24 cellular contexts compared by ENCODE assay signal in the genomic region with DNA sequence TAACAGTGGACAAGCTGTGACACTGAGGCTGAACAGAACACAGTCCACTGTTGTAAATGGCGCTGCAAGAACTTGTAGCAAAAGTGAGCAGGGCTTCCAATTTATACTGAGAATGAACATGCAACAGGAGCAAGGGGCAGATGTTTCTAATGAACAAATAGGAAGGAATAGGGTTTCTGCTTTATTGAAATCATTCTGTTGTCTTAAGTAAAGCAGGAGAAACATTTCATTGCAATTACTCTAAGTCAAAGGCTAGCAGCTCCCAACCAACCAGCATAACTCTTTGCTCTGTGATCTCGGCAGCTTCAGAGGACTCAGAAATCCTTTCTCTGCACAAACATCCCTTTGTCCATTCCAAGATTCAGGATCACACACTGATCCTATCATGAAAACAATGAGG.
"Had no signal": no experiment of that assay in that cellular context is flagged by ENCODE, and none has a peak within 500 bp of the region (broad histone marks: within the 10 kb centered on the region; RNA-seq: fewer than 3 reads in every experiment).

No MANE protein-coding gene starts in this region.

- H3K9me3 ChIP-seq: left lung, lower lobe of right lung, pancreas, prostate gland, tibial nerve, upper lobe of left lung, vagina had no signal

- H3K4me1 ChIP-seq: lower lobe of right lung, pancreas, prostate gland had no signal

- DNase-seq: immature natural killer cell; kidney; left colon; left lung; lower lobe of right lung; mammary epithelial cell; mesenchymal stem cell; naive thymus-derived CD8-positive, alpha-beta T cell; nucleus accumbens; pancreas; posterior cingulate gyrus; retina; right cardiac atrium; stimulated activated CD4-positive, alpha-beta T cell treated with anti-CD3 and anti-CD28 coated beads, Interleukin-12 subunit alpha, Interleukin-12 subunit beta, amount 100 ng/mL, for 4 hours; stimulated activated CD4-positive, alpha-beta T cell treated with anti-CD3 and anti-CD28 coated beads, Interleukin-4, amount 100 ng/mL, for 4 hours; stimulated activated CD8-positive, alpha-beta memory T cell treated with anti-CD3 and anti-CD28 coated beads, Interleukin-4, amount 100 ng/mL, for 48 hours; stimulated activated naive CD4-positive, alpha-beta T cell treated with Interleukin-2 at 50 U/mL for 16 hours; stimulated activated naive CD8-positive, alpha-beta T cell treated with anti-CD3 and anti-CD28 coated beads, Interleukin-15, amount 100 ng/mL, for 72 hours; substantia nigra; upper lobe of left lung had no signal

- H3K27ac ChIP-seq: left lung, lower lobe of right lung, pancreas, prostate gland, skin epidermis, tibial nerve, upper lobe of left lung, vagina had no signal

- H3K27me3 ChIP-seq: pancreas, tibial nerve, upper lobe of left lung, vagina had no signal

- H3K4me3 ChIP-seq: left lung, lower lobe of right lung, pancreas, prostate gland, skin epidermis, tibial nerve, upper lobe of left lung, vagina had no signal

- H3K36me3 ChIP-seq: left lung, lower lobe of right lung, pancreas, prostate gland, tibial nerve, upper lobe of left lung, vagina had no signal
